Comparison of ENCODE assay signal across 8 cellular contexts in genomic region chr2:36355890-36356198, GRCh38. TPM values are rescaled to one million over a fixed set of nuclear protein-coding genes. Genes with fewer than 3 reads are reported as not detected.
DNase-seq lines count a peak whose midpoint lies in the region; ATAC-seq and TF ChIP-seq lines count a peak whose summit lies in the region.

No MANE protein-coding gene starts in this region.

- TF ChIP-seq POLR2A in HCT116 (IDR thresholded peaks at IDR 0.05; ENCODE audit: borderline replicate concordance, extremely low read depth, insufficient read depth, insufficient read length): no peak

- H3K9ac ChIP-seq in HCT116 (ENCODE audit: low read length) (peak overlapping the region; percentile 84), iPS-20b (ENCODE audit: low read depth, low read length) (peak overlapping the region; percentile 30; the same call in 1 of the 2 replicates)

- TF ChIP-seq RAD21 in HCT116 (IDR thresholded peaks at IDR 0.05; ENCODE audit: low read depth): no peak

- H3K27ac ChIP-seq in HCT116 (ENCODE audit: low read depth, low read length) (peak overlapping the region; percentile 66; the same call in 1 of the 2 replicates), iPS-20b (ENCODE audit: low read length) (no peak overlapping the region)

- H3K4me3 Mint-ChIP-seq in activated naive CD8-positive, alpha-beta T cell treated with anti-CD3 and anti-CD28 coated beads, Interleukin-2, amount 10 ng/mL, durations not matched to agents 7 days and 5 days: peak overlapping the region; percentile 65
- H3K4me3 Mint-ChIP-seq in stimulated activated effector memory CD8-positive, alpha-beta T cell treated with anti-CD3 and anti-CD28 coated beads, Interleukin-12 subunit alpha, Interleukin-12 subunit beta, amount 100 ng/mL, for 72 hours: peak overlapping the region; percentile 93

- no peaks in the 10 kb centered on the region for H3K36me3 ChIP-seq in HCT116 (ENCODE audit: control insufficient read depth in 1 of 2, insufficient read depth in 2 of 2, low read length in 2 of 2)
- H3K36me3 ChIP-seq in iPS-20b (ENCODE audit: insufficient read depth, low read depth, low read length): no peaks in the 10 kb centered on the region

- H3K27me3 Mint-ChIP-seq in activated naive CD8-positive, alpha-beta T cell treated with anti-CD3 and anti-CD28 coated beads, Interleukin-2, amount 10 ng/mL, durations not matched to agents 7 days and 5 days: peaks cover 46% of the 10 kb centered on the region

- H3K27me3 ChIP-seq in HCT116 (ENCODE audit: insufficient read depth, low read length): no peaks in the 10 kb centered on the region
- H3K27me3 ChIP-seq in iPS-20b (ENCODE audit: insufficient read depth, low read length): peaks cover 14% of the 10 kb centered on the region

- peaks cover 22% of the 10 kb centered on the region for H3K4me1 Mint-ChIP-seq in activated naive CD8-positive, alpha-beta T cell treated with anti-CD3 and anti-CD28 coated beads, Interleukin-2, amount 10 ng/mL, durations not matched to agents 7 days and 5 days
- peaks cover 59% of the 10 kb centered on the region for H3K4me1 Mint-ChIP-seq in stimulated activated effector memory CD8-positive, alpha-beta T cell treated with anti-CD3 and anti-CD28 coated beads, Interleukin-12 subunit alpha, Interleukin-12 subunit beta, amount 100 ng/mL, for 72 hours

- H3K79me2 ChIP-seq in HCT116 (ENCODE audit: insufficient read depth, low read length): peaks cover 46% of the 10 kb centered on the region

- RAD21 ChIA-PET in HCT116 (lab: Charles Lee; ENCODE audit: low non-redundant PET in 1 of 2, low total read pairs in 2 of 2, uncharacterized antibody in 2 of 2, unreplicated experiment in 2 of 2): no interaction called here

- H3K4me3 ChIP-seq in HCT116 (replicated peaks in 1 of 2; ENCODE audit: low read depth in 1 of 2, low read length in 2 of 2) (peak overlapping the region; percentile 72 to 83), iPS-20b (ENCODE audit: low read length) (peak overlapping the region; percentile 61; the same call in 1 of the 2 replicates)

- no peaks in the 10 kb centered on the region for H3K36me3 Mint-ChIP-seq in activated naive CD8-positive, alpha-beta T cell treated with anti-CD3 and anti-CD28 coated beads, Interleukin-2, amount 10 ng/mL, durations not matched to agents 7 days and 5 days
- peaks cover 5% of the 10 kb centered on the region for H3K36me3 Mint-ChIP-seq in stimulated activated effector memory CD8-positive, alpha-beta T cell treated with anti-CD3 and anti-CD28 coated beads, Interleukin-12 subunit alpha, Interleukin-12 subunit beta, amount 100 ng/mL, for 72 hours

- no peaks in the 10 kb centered on the region for H3K9me3 ChIP-seq in HCT116 (ENCODE audit: control insufficient read depth in 1 of 2, insufficient read depth in 1 of 2, low read depth in 1 of 2, low read length in 2 of 2)
- no peaks in the 10 kb centered on the region for H3K9me3 ChIP-seq in iPS-20b (ENCODE audit: insufficient read depth, low read depth, low read length)

- H3K9me2 ChIP-seq in HCT116 (ENCODE audit: insufficient read depth): no peaks in the 10 kb centered on the region

- TF ChIP-seq CTCF in HCT116 (IDR thresholded peaks at IDR 0.05 in 2 of 3, conservative IDR thresholded peaks at IDR 0.05 in 1 of 3; ENCODE audit: borderline replicate concordance in 1 of 3, insufficient read depth in 1 of 3, low read depth in 2 of 3, low read length in 2 of 3): no peak

- CTCF ChIA-PET in HCT116 (lab: Charles Lee) (no interaction called here), HEK293T (lab: Yijun Ruan, JAX) (interaction anchor here (1.4 kb wide), 1 partner anchor 104 kb away, joined by 6 read pairs; no protein-coding TSS in a partner anchor)

- H3K4me1 ChIP-seq in HCT116 (ENCODE audit: control insufficient read depth in 1 of 2, insufficient read depth in 2 of 2, low read length in 2 of 2) (peaks cover 20 to 59% of the 10 kb centered on the region in 2 experiments), iPS-20b (ENCODE audit: insufficient read depth, low read length) (peaks cover 31% of the 10 kb centered on the region)

- H4K20me1 ChIP-seq in HCT116 (ENCODE audit: insufficient read depth): no peaks in the 10 kb centered on the region

- no peak overlapping the region for H2AFZ ChIP-seq in HCT116 (ENCODE audit: low read depth, low read length, poor library complexity, severe bottlenecking)

- no peak for DNase-seq in HCT116 (ENCODE audit: low read depth, low spot score)
- no peak for DNase-seq in activated naive CD8-positive, alpha-beta T cell treated with anti-CD3 and anti-CD28 coated beads, Interleukin-2, amount 10 ng/mL, durations not matched to agents 7 days and 5 days
- DNase-seq in stimulated activated effector memory CD8-positive, alpha-beta T cell treated with anti-CD3 and anti-CD28 coated beads, Interleukin-12 subunit alpha, Interleukin-12 subunit beta, amount 100 ng/mL, for 72 hours (ENCODE audit: low spot score in 2 of 2): peak in 1 of 2 donors; percentile 75
- DNase-seq in NCI-H1105 treated with DMSO at 0.1 percent for 48 hours (lab: John Stamatoyannopoulos, UW): no peak
- no peak for DNase-seq in NCI-H748 (lab: John Stamatoyannopoulos, UW; ENCODE audit: unreplicated experiment)
- DNase-seq in HEK293T (ENCODE audit: extremely low spot score): no peak
- DNase-seq in DMS114 treated with DMSO at 0.1 percent for 48 hours (lab: John Stamatoyannopoulos, UW; ENCODE audit: unreplicated experiment): no peak

- ATAC-seq in HCT116: no peak
- ATAC-seq in activated naive CD8-positive, alpha-beta T cell treated with anti-CD3 and anti-CD28 coated beads, Interleukin-2, amount 10 ng/mL, durations not matched to agents 7 days and 5 days (ENCODE audit: low read depth): no peak
- ATAC-seq in stimulated activated effector memory CD8-positive, alpha-beta T cell treated with anti-CD3 and anti-CD28 coated beads, Interleukin-12 subunit alpha, Interleukin-12 subunit beta, amount 100 ng/mL, for 72 hours: no peak

- H3K4me2 ChIP-seq in HCT116 (ENCODE audit: low read length): peak overlapping the region; percentile 96

- intact Hi-C loops in HCT116 (cut with micrococcal nuclease): loop anchor here (10.0 kb wide), 1 partner anchor 209 kb away; no protein-coding TSS in a partner anchor

- BruUV-seq in HCT116 (replicated peaks; lab: Mats Ljungman, UMichigan): no TSS peak

- POLR2A ChIA-PET in HCT116 (lab: Charles Lee): interaction anchor here (1.5 kb wide), 1 partner anchor 104 kb away, joined by 4 read pairs; no protein-coding TSS in a partner anchor
- POLR2A ChIA-PET in activated naive CD8-positive, alpha-beta T cell treated with anti-CD3 and anti-CD28 coated beads, Interleukin-2, amount 10 ng/mL, durations not matched to agents 7 days and 5 days (lab: Charles Lee): interaction anchor here (1.7 kb wide), 1 partner anchor 109 kb away, joined by 3 read pairs; no protein-coding TSS in a partner anchor
- POLR2A ChIA-PET in HEK293T (lab: Yijun Ruan, JAX): interaction anchor here (1.2 kb wide), 2 partner anchors 104 to 144 kb away, joined by 3 read pairs; no protein-coding TSS in a partner anchor

- H3K27ac Mint-ChIP-seq in activated naive CD8-positive, alpha-beta T cell treated with anti-CD3 and anti-CD28 coated beads, Interleukin-2, amount 10 ng/mL, durations not matched to agents 7 days and 5 days: no peak overlapping the region
- H3K27ac Mint-ChIP-seq in stimulated activated effector memory CD8-positive, alpha-beta T cell treated with anti-CD3 and anti-CD28 coated beads, Interleukin-12 subunit alpha, Interleukin-12 subunit beta, amount 100 ng/mL, for 72 hours: no peak overlapping the region

- no peaks in the 10 kb centered on the region for H3K9me3 Mint-ChIP-seq in activated naive CD8-positive, alpha-beta T cell treated with anti-CD3 and anti-CD28 coated beads, Interleukin-2, amount 10 ng/mL, durations not matched to agents 7 days and 5 days
- H3K9me3 Mint-ChIP-seq in stimulated activated effector memory CD8-positive, alpha-beta T cell treated with anti-CD3 and anti-CD28 coated beads, Interleukin-12 subunit alpha, Interleukin-12 subunit beta, amount 100 ng/mL, for 72 hours: no peaks in the 10 kb centered on the region

TF ChIP-seq in HCT116, 20 proteins besides CTCF, POLR2A, EP300 and RAD21:
- TF ChIP-seq EGR1 (IDR thresholded peaks at IDR 0.05; ENCODE audit: low read depth) (no peak), ZFX (IDR thresholded peaks at IDR 0.05) (no peak), CEBPB (IDR thresholded peaks at IDR 0.05; ENCODE audit: low read depth) (no peak), TCF7L2 (IDR thresholded peaks at IDR 0.05; ENCODE audit: borderline replicate concordance, extremely low read depth, insufficient read depth, insufficient read length) (no peak), FOSL1 (IDR thresholded peaks at IDR 0.05; ENCODE audit: low read depth) (no peak), ZNF274 (IDR thresholded peaks at IDR 0.05; ENCODE audit: low read depth, low read length) (no peak), EZH2 (IDR thresholded peaks at IDR 0.05) (no peak), YY1 (IDR thresholded peaks at IDR 0.05; ENCODE audit: extremely low read depth, insufficient replicate concordance, low read depth, low read length) (no peak), CBX3 (IDR thresholded peaks at IDR 0.05; ENCODE audit: low read depth) (no peak)

TF ChIP-seq in HEK293T, 16 proteins besides CTCF, POLR2A, EP300 and RAD21:
- TF ChIP-seq FOXM1 (IDR thresholded peaks at IDR 0.05; ENCODE audit: borderline replicate concordance) (no peak), FOXK2 (IDR thresholded peaks at IDR 0.05) (no peak), HDGF (IDR thresholded peaks at IDR 0.05; ENCODE audit: borderline replicate concordance) (no peak), CTBP1 (IDR thresholded peaks at IDR 0.05; ENCODE audit: borderline replicate concordance) (no peak), NFRKB (IDR thresholded peaks at IDR 0.05) (no peak), LEF1 (IDR thresholded peaks at IDR 0.05; ENCODE audit: borderline replicate concordance) (no peak), SP1 (IDR thresholded peaks at IDR 0.05) (no peak), TARDBP (IDR thresholded peaks at IDR 0.05) (no peak), PKNOX1 (IDR thresholded peaks at IDR 0.05) (no peak), ELF4 (IDR thresholded peaks at IDR 0.05) (no peak), FOXA1 (IDR thresholded peaks at IDR 0.05) (no peak), BHLHE40 (IDR thresholded peaks at IDR 0.05; ENCODE audit: borderline replicate concordance) (no peak), SUZ12 (IDR thresholded peaks at IDR 0.05) (no peak)
TF ChIP-seq in HEK293T: peak in this region for 0.

RNA-seq across cellular contexts. Expression of gene CRIM1, which starts 0.3 kb away (rescaled TPM):
- 27.2 TPM for total RNA-seq in HCT116 (2021; ENCODE audit: unreplicated experiment)
- polyA plus RNA-seq in HCT116 (2012): 11.8 and 12.1 TPM in 2 replicates
- total RNA-seq in activated naive CD8-positive, alpha-beta T cell treated with anti-CD3 and anti-CD28 coated beads, Interleukin-2, amount 10 ng/mL, durations not matched to agents 7 days and 5 days: 1 to 10 TPM; 3.2 to 3.5 TPM
